Comparison of ENCODE assay signal across 29 cellular contexts in genomic region chr7:30996883-30997282, GRCh38. TPM values are rescaled to one million over a fixed set of nuclear protein-coding genes. Genes with fewer than 3 reads are reported as not detected.
"Had no signal": no experiment of that assay in that cellular context is flagged by ENCODE, and none has a peak within 500 bp of the region (broad histone marks: within the 10 kb centered on the region; RNA-seq: fewer than 3 reads in every experiment).

No MANE protein-coding gene starts in this region.

- H3K9me3 Mint-ChIP-seq: dendritic cell treated with granulocyte-macrophage colony-stimulating factor and Interleukin-4, amounts not matched to agents 40 ng/mL and 50 ng/mL, for 4 days; natural killer cell had no signal

- H3K4me1 Mint-ChIP-seq: T-helper 17 cell had no signal

- DNase-seq: activated CD4-positive, alpha-beta T cell treated with anti-CD3 and anti-CD28 coated beads for 4 hours; activated CD4-positive, alpha-beta T cell treated with anti-CD3 and anti-CD28 coated beads, Interleukin-2, amount 50 U/mL, for 48 hours; activated CD4-positive, CD25-positive, alpha-beta regulatory T cell; activated CD8-positive, alpha-beta memory T cell treated with anti-CD3 and anti-CD28 coated beads, Interleukin-2, amount 50 U/mL, for 48 hours; activated effector memory CD4-positive, alpha-beta T cell treated with Interleukin-2 at 50 U/mL for 16 hours; activated naive CD4-positive, alpha-beta T cell treated with anti-CD3 and anti-CD28 coated beads, Interleukin-2, amount 10 ng/mL, durations not matched to agents 7 days and 5 days; activated T-cell treated with anti-CD3 and anti-CD28 coated beads, Interleukin-2, amount 50 U/mL, for 48 hours; effector CD4-positive, alpha-beta T cell; erythroblast; foreskin melanocyte; left lung; midbrain; natural killer cell; stimulated activated CD4-positive, alpha-beta T cell treated with anti-CD3 and anti-CD28 coated beads, Interleukin-12 subunit alpha, Interleukin-12 subunit beta, amount 100 ng/mL, for 4 hours; stimulated activated CD4-positive, alpha-beta T cell treated with anti-CD3 and anti-CD28 coated beads, Interleukin-4, amount 100 ng/mL, for 4 hours; stimulated activated naive CD8-positive, alpha-beta T cell treated with anti-CD3 and anti-CD28 coated beads, Interleukin-15, Interleukin-2, amounts not matched to agents 100 U/mL and 50 U/mL, for 24 hours; substantia nigra; T-helper 17 cell; thyroid gland had no signal

- H3K36me3 Mint-ChIP-seq: activated naive CD4-positive, alpha-beta T cell treated with anti-CD3 and anti-CD28 coated beads, Interleukin-2, amount 10 ng/mL, durations not matched to agents 7 days and 5 days; natural killer cell had no signal

- H3K36me3 ChIP-seq: left lung, pancreas, right atrium auricular region, thyroid gland had no signal

- ATAC-seq: natural killer cell; stimulated activated naive CD8-positive, alpha-beta T cell treated with anti-CD3 and anti-CD28 coated beads, Interleukin-15, Interleukin-2, amounts not matched to agents 100 U/mL and 50 U/mL, for 24 hours; T-helper 17 cell had no signal

- H3K4me3 ChIP-seq: left lung, pancreas, psoas muscle, right atrium auricular region, thyroid gland had no signal

- H3K27me3 ChIP-seq: left lung, pancreas, right atrium auricular region, thyroid gland had no signal

- H3K27ac Mint-ChIP-seq: activated naive CD4-positive, alpha-beta T cell treated with anti-CD3 and anti-CD28 coated beads, Interleukin-2, amount 10 ng/mL, durations not matched to agents 7 days and 5 days; dendritic cell treated with granulocyte-macrophage colony-stimulating factor and Interleukin-4, amounts not matched to agents 40 ng/mL and 50 ng/mL, for 4 days; natural killer cell; T-helper 17 cell had no signal

- H3K4me3 Mint-ChIP-seq: activated naive CD4-positive, alpha-beta T cell treated with anti-CD3 and anti-CD28 coated beads, Interleukin-2, amount 10 ng/mL, durations not matched to agents 7 days and 5 days; dendritic cell treated with granulocyte-macrophage colony-stimulating factor and Interleukin-4, amounts not matched to agents 40 ng/mL and 50 ng/mL, for 4 days; natural killer cell; T-helper 17 cell had no signal

- H3K27me3 Mint-ChIP-seq: dendritic cell treated with granulocyte-macrophage colony-stimulating factor and Interleukin-4, amounts not matched to agents 40 ng/mL and 50 ng/mL, for 4 days had no signal

- H3K9me3 ChIP-seq: left lung, pancreas, psoas muscle, right atrium auricular region, thyroid gland had no signal

- H3K4me1 ChIP-seq: left lung, pancreas, psoas muscle, right atrium auricular region, thyroid gland had no signal

- H3K27ac ChIP-seq: left lung, pancreas, psoas muscle, right atrium auricular region, thyroid gland had no signal

RNA-seq across cellular contexts. Expression of gene GHRHR, which starts 33.1 kb away (rescaled TPM):
- total RNA-seq: activated CD8-positive, alpha-beta memory T cell treated with anti-CD3 and anti-CD28 coated beads for 36 hours; cardiac septum; kidney epithelial cell; left lung; lung microvascular endothelial cell; natural killer cell; psoas muscle; right atrium auricular region; skeletal muscle tissue; T-helper 17 cell; urinary bladder had no signal

RNA-seq across cellular contexts. Expression of gene ADCYAP1R1, which starts 55.2 kb away (rescaled TPM):
- total RNA-seq: activated CD8-positive, alpha-beta memory T cell treated with anti-CD3 and anti-CD28 coated beads for 36 hours; kidney epithelial cell; lung microvascular endothelial cell; natural killer cell; T-helper 17 cell had no signal
